8 cellular contexts compared by ENCODE assay signal in the genomic region with DNA sequence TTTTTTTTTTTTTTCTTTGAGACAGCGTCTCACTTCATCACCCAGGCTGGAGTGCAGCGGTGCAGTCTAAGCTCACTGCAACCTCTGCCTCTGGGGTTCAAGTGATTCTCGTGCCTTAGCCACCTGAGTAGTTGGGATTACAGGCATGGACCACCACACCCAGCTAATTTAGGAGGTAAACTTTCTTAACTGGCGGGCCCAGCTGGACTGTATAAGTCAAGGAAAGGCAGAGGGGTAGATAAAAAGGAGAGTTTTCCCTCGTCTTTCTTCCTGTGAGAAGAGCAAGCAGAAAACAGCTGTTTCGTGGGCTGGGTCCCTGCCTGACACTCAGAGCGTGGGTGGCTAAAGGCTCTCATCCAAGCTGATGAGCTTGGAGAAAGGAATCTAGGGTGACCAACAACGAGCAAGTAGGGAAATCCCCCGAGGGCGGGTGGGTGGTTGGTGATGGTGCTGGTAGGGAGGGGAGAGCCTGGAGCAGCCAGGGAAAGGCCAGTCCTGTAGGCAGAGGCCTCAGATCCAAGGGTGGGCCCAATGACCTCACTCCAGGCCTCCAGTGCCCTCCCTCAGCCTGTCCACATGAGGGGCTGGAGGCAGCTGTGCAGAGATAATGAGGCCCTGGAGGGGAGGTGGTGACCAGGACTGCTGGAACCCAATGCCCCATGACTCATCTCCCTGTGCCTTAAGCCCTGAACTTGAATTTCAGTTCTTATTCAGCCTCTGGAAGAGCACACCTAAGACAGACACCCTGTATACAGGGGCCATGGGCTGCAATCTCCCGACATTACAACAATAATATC. TPM values are rescaled to one million over a fixed set of nuclear protein-coding genes. Genes with fewer than 3 reads are reported as not detected.
DNase-seq lines count a peak whose midpoint lies in the region; ATAC-seq and TF ChIP-seq lines count a peak whose summit lies in the region.

No MANE protein-coding gene starts in this region.

- no peaks in the 10 kb centered on the region for H3K9me3 Mint-ChIP-seq in endothelial cell (ENCODE audit: unreplicated experiment)
- no peaks in the 10 kb centered on the region for H3K9me3 Mint-ChIP-seq in CD4-positive, alpha-beta memory T cell
- no peaks in the 10 kb centered on the region for H3K9me3 Mint-ChIP-seq in naive thymus-derived CD4-positive, alpha-beta T cell

- peak overlapping the region; percentile 48 for H3K27ac Mint-ChIP-seq in endothelial cell (ENCODE audit: unreplicated experiment)
- H3K27ac Mint-ChIP-seq in CD4-positive, alpha-beta memory T cell = peak overlapping the region in 1 of 7 donors; percentile 37
- peak overlapping the region in 1 of 9 donors; percentile 16 for H3K27ac Mint-ChIP-seq in naive thymus-derived CD4-positive, alpha-beta T cell

- peak; percentile 100 for DNase-seq in LHCN-M2 (ENCODE audit: low read depth)
- no peak for DNase-seq in endothelial cell (ENCODE audit: low spot score)
- DNase-seq in CD4-positive, alpha-beta memory T cell = no peak
- DNase-seq in naive thymus-derived CD4-positive, alpha-beta T cell = no peak
- DNase-seq in NCI-H1105 (lab: John Stamatoyannopoulos, UW) = no peak
- DNase-seq in Karpas-422 = no peak

- H3K9ac ChIP-seq in mucosa of rectum (ENCODE audit: low read depth in 1 of 2, low read length in 2 of 2) (no peak overlapping the region), Karpas-422 (ENCODE audit: low read length) (no peak overlapping the region)

- POLR2A ChIA-PET in CD4-positive, alpha-beta memory T cell (lab: Charles Lee; ENCODE audit: partially characterized antibody) = no interaction called here
- POLR2A ChIA-PET in naive thymus-derived CD4-positive, alpha-beta T cell (lab: Charles Lee) = no interaction called here

- H3K9me2 ChIP-seq in Karpas-422 (replicated peaks; ENCODE audit: insufficient read depth, low read length) = no peaks in the 10 kb centered on the region

- peaks cover 7% of the 10 kb centered on the region for H3K27me3 Mint-ChIP-seq in endothelial cell (ENCODE audit: unreplicated experiment)
- H3K27me3 Mint-ChIP-seq in CD4-positive, alpha-beta memory T cell = no peaks in the 10 kb centered on the region
- H3K27me3 Mint-ChIP-seq in naive thymus-derived CD4-positive, alpha-beta T cell = no peaks in the 10 kb centered on the region

- H3K36me3 Mint-ChIP-seq in endothelial cell (ENCODE audit: low read depth, unreplicated experiment) = no peaks in the 10 kb centered on the region
- peaks cover 16 to 19% of the 10 kb centered on the region in 2 donors for H3K36me3 Mint-ChIP-seq in CD4-positive, alpha-beta memory T cell
- peaks cover 0 to 16% (median 5%) of the 10 kb centered on the region in 5 donors for H3K36me3 Mint-ChIP-seq in naive thymus-derived CD4-positive, alpha-beta T cell

- TF ChIP-seq CTCF in endothelial cell (IDR thresholded peaks at IDR 0.05; ENCODE audit: unreplicated experiment) = no peak

- no peaks in the 10 kb centered on the region for H3K9me3 ChIP-seq in mucosa of rectum (ENCODE audit: control insufficient read depth in 2 of 2, low read length in 2 of 2)
- no peaks in the 10 kb centered on the region for H3K9me3 ChIP-seq in CD4-positive, alpha-beta memory T cell (ENCODE audit: control insufficient read depth in 1 of 2, low read length in 2 of 2)
- H3K9me3 ChIP-seq in naive thymus-derived CD4-positive, alpha-beta T cell (ENCODE audit: control insufficient read depth in 2 of 3, low read length in 3 of 3) = no peaks in the 10 kb centered on the region
- no peaks in the 10 kb centered on the region for H3K9me3 ChIP-seq in Karpas-422 (ENCODE audit: low read length)

- H3K4me3 ChIP-seq in ACC112 (ENCODE audit: low read depth, low read length) (peak overlapping the region; percentile 29), mucosa of rectum (ENCODE audit: low read length in 2 of 2) (no peak overlapping the region), Karpas-422 (ENCODE audit: low read length) (no peak overlapping the region)
- H3K4me3 ChIP-seq in CD4-positive, alpha-beta memory T cell (ENCODE audit: low read length in 2 of 2) = no peak overlapping the region
- H3K4me3 ChIP-seq in naive thymus-derived CD4-positive, alpha-beta T cell (ENCODE audit: low read length) = no peak overlapping the region

- H2AFZ ChIP-seq in ACC112 (ENCODE audit: low read length, unreplicated experiment) (no peak overlapping the region), Karpas-422 (ENCODE audit: low read length) (no peak overlapping the region)

- CTCF ChIA-PET in CD4-positive, alpha-beta memory T cell (lab: Charles Lee; ENCODE audit: partially characterized antibody) = no interaction called here
- CTCF ChIA-PET in naive thymus-derived CD4-positive, alpha-beta T cell (lab: Charles Lee) = no interaction called here

- ATAC-seq in naive thymus-derived CD4-positive, alpha-beta T cell = no peak

- H3K4me1 ChIP-seq in ACC112 (ENCODE audit: control insufficient read depth, insufficient read depth, low read length, unreplicated experiment) (peaks cover 63% of the 10 kb centered on the region), mucosa of rectum (ENCODE audit: control insufficient read depth in 2 of 2, insufficient read depth in 2 of 2, low read length in 2 of 2) (peaks cover 28 to 30% of the 10 kb centered on the region in 2 donors), Karpas-422 (ENCODE audit: low read length) (peaks cover 16% of the 10 kb centered on the region)
- no peaks in the 10 kb centered on the region for H3K4me1 ChIP-seq in CD4-positive, alpha-beta memory T cell (ENCODE audit: insufficient read depth, low read length)
- H3K4me1 ChIP-seq in naive thymus-derived CD4-positive, alpha-beta T cell (ENCODE audit: control insufficient read depth in 2 of 2, insufficient read depth in 2 of 2, low read length in 2 of 2) = no peaks in the 10 kb centered on the region

- H3K4me3 Mint-ChIP-seq in endothelial cell (ENCODE audit: unreplicated experiment) = no peak overlapping the region
- H3K4me3 Mint-ChIP-seq in CD4-positive, alpha-beta memory T cell = no peak overlapping the region
- H3K4me3 Mint-ChIP-seq in naive thymus-derived CD4-positive, alpha-beta T cell = no peak overlapping the region

- peaks cover 60% of the 10 kb centered on the region for H3K4me1 Mint-ChIP-seq in endothelial cell (ENCODE audit: unreplicated experiment)
- H3K4me1 Mint-ChIP-seq in CD4-positive, alpha-beta memory T cell = no peaks in the 10 kb centered on the region
- H3K4me1 Mint-ChIP-seq in naive thymus-derived CD4-positive, alpha-beta T cell = peaks cover 0 to 7% (median 0%) of the 10 kb centered on the region in 7 donors

- H3K79me2 ChIP-seq in ACC112 (ENCODE audit: control insufficient read depth, insufficient read depth, low read length, unreplicated experiment) = no peaks in the 10 kb centered on the region
- H3K79me2 ChIP-seq in Karpas-422 (ENCODE audit: low read length) = no peaks in the 10 kb centered on the region

- H4K20me1 ChIP-seq in Karpas-422 (ENCODE audit: insufficient read depth, low read depth, low read length) = no peaks in the 10 kb centered on the region

- H3K27me3 ChIP-seq in ACC112 (ENCODE audit: insufficient read depth, low read length) = no peaks in the 10 kb centered on the region
- H3K27me3 ChIP-seq in mucosa of rectum (ENCODE audit: control insufficient read depth in 2 of 2, insufficient read depth in 2 of 2, low read length in 2 of 2) = no peaks in the 10 kb centered on the region
- H3K27me3 ChIP-seq in CD4-positive, alpha-beta memory T cell (ENCODE audit: insufficient read depth, low read length) = no peaks in the 10 kb centered on the region
- no peaks in the 10 kb centered on the region for H3K27me3 ChIP-seq in naive thymus-derived CD4-positive, alpha-beta T cell (ENCODE audit: control insufficient read depth in 2 of 2, insufficient read depth in 2 of 2, low read length in 2 of 2)
- no peaks in the 10 kb centered on the region for H3K27me3 ChIP-seq in Karpas-422 (ENCODE audit: low read length)

- H3K27ac ChIP-seq in ACC112 (ENCODE audit: low read depth, low read length) (peak overlapping the region; percentile 57), mucosa of rectum (ENCODE audit: low read depth in 2 of 2, low read length in 2 of 2) (peak overlapping the region; percentile 25 to 44), Karpas-422 (ENCODE audit: low read length) (no peak overlapping the region)
- no peak overlapping the region for H3K27ac ChIP-seq in CD4-positive, alpha-beta memory T cell (ENCODE audit: low read depth, low read length)
- H3K27ac ChIP-seq in naive thymus-derived CD4-positive, alpha-beta T cell (ENCODE audit: low read depth, low read length) = no peak overlapping the region

- no peak overlapping the region for H3K4me2 ChIP-seq in Karpas-422 (ENCODE audit: low read depth, low read length, poor library complexity, severe bottlenecking)

- intact Hi-C loops in CD4-positive, alpha-beta memory T cell (cut with micrococcal nuclease) = no loop called here
- intact Hi-C loops in naive thymus-derived CD4-positive, alpha-beta T cell (cut with micrococcal nuclease) = no loop called here

- H3K36me3 ChIP-seq in ACC112 (ENCODE audit: insufficient read depth, low read length) (no peaks in the 10 kb centered on the region), mucosa of rectum (ENCODE audit: control insufficient read depth in 2 of 2, insufficient read depth in 2 of 2, low read length in 2 of 2) (peaks cover 0 to 5% of the 10 kb centered on the region in 2 donors), Karpas-422 (ENCODE audit: insufficient read depth, low read length) (peaks cover 12% of the 10 kb centered on the region; the same call in 1 of the 2 replicates)
- H3K36me3 ChIP-seq in CD4-positive, alpha-beta memory T cell (ENCODE audit: insufficient read depth, low read length) = no peaks in the 10 kb centered on the region
- peaks cover 0 to 15% (median 0%) of the 10 kb centered on the region in 3 experiments for H3K36me3 ChIP-seq in naive thymus-derived CD4-positive, alpha-beta T cell (ENCODE audit: control insufficient read depth in 2 of 3, insufficient read depth in 3 of 3, low read length in 3 of 3)

RNA-seq across cellular contexts. Expression of gene LIMD1, which starts 43.1 kb away (rescaled TPM):
- total RNA-seq in LHCN-M2 (2014; rRNA removed) = 29.2 and 31.5 TPM in 2 replicates
- polyA plus RNA-seq in LHCN-M2 (2012) = 12.1 TPM
- total RNA-seq in endothelial cell (ENCODE audit: unreplicated experiment) = 56.1 TPM
- 10 to 100 TPM; 29.1 to 34.0 TPM for total RNA-seq in CD4-positive, alpha-beta memory T cell
- 1 to 10 TPM; 2.6 to 7.5 TPM for polyA plus RNA-seq in CD4-positive, alpha-beta memory T cell
- 10 to 100 TPM; 26.0 to 49.3 (median 28.6) TPM for total RNA-seq in naive thymus-derived CD4-positive, alpha-beta T cell
- polyA plus RNA-seq in naive thymus-derived CD4-positive, alpha-beta T cell = 1 to 10 TPM; 5.9 to 6.1 TPM
- 3.5 and 5.7 TPM in 2 replicates for total RNA-seq in Karpas-422 (2014; rRNA removed; shearing (Covaris generic); ENCODE audit: low replicate concordance)

Comparison
In these comparisons a context has a peak if more than half of its experiments do, and no peak if none do; other contexts are left out.
1. H3K27ac ChIP-seq: peak in ACC112 (single experiment) and mucosa of rectum (2 of 2); none in CD4-positive, alpha-beta memory T cell (single experiment), naive thymus-derived CD4-positive, alpha-beta T cell (single experiment) and Karpas-422 (single experiment).